ENCODE assay signal across 8 cellular contexts in the genomic region with DNA sequence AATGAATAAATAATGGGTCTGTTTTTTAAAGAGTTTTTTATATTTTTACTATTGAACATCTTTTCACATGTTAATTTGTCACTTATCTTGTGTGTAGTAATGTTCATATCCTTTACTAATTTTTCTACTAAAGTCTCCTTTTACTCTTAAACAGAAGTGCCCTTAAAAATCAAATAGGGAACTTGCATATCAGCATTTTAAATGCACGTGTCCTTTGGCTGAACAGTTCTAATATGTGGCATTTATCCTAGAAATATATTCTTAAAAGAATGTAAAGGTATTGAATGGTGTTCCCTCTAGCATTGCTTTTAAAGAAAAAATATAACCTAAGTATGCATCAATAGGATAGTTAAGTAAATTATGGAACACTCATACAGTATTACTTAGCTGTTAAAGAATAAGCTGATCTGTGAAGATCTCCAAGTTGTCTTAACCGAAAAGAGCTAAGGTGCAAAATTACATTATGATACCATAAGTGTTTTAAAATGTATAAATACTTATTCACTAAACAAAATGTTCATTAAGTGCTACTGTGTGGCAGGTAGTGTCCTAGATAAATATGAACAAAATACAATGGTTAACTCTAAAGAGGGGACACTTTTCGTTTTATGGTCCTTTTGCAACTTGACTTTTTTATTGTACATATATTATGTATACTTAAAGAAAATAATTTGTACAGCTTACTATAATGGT. TPM values are rescaled to one million over a fixed set of nuclear protein-coding genes. Genes with fewer than 3 reads are reported as not detected.
A peak's percentile ranks its signal among the peaks of the same experiment; 100 is the strongest.
DNase-seq lines count a peak whose midpoint lies in the region; ATAC-seq and TF ChIP-seq lines count a peak whose summit lies in the region.

No MANE protein-coding gene starts in this region.

- no peak for TF ChIP-seq POLR2A in esophagus squamous epithelium (IDR thresholded peaks at IDR 0.05)

- WGBS in esophagus squamous epithelium, 2 donors, result 48 to 51% methylated on average over 3 of the region's 3 CpGs
- 36 to 47% (median 41%) methylated on average over 3 of the region's 3 CpGs for WGBS in psoas muscle, 3 donors

- H3K36me3 ChIP-seq in SJCRH30 (peaks cover 21% of the 10 kb centered on the region), esophagus squamous epithelium (peaks cover 0 to 45% (median 5%) of the 10 kb centered on the region in 3 donors), psoas muscle (ENCODE audit: insufficient read depth in 1 of 2, low read depth in 1 of 2) (peaks cover 5 to 45% of the 10 kb centered on the region in 2 donors)

- DNase-seq in GM12864 (ENCODE audit: low read depth), result no peak
- no peak for DNase-seq in SJCRH30
- DNase-seq in esophagus squamous epithelium (lab: John Stamatoyannopoulos, UW), result no peak
- no peak for DNase-seq in psoas muscle
- no peak for DNase-seq in SK-N-DZ (ENCODE audit: low spot score)

- no peak for TF ChIP-seq CTCF in GM12864 (IDR thresholded peaks at IDR 0.05; ENCODE audit: low read depth, low read length, missing control alignments)
- no peak for TF ChIP-seq CTCF in esophagus squamous epithelium (IDR thresholded peaks at IDR 0.05)
- no peak for TF ChIP-seq CTCF in psoas muscle (IDR thresholded peaks at IDR 0.05)

- H3K4me1 ChIP-seq in SJCRH30 (no peaks in the 10 kb centered on the region), esophagus squamous epithelium (peaks cover 0 to 19% (median 0%) of the 10 kb centered on the region in 3 donors), psoas muscle (no peaks in the 10 kb centered on the region)

- 0 out of 2 replicates have a peak, but pooled peaks cover 3% of the 10 kb centered on the region for H3K9me3 ChIP-seq in SJCRH30 (replicated peaks)
- no peaks in the 10 kb centered on the region for H3K9me3 ChIP-seq in esophagus squamous epithelium
- H3K9me3 ChIP-seq in psoas muscle, result peaks cover 5% of the 10 kb centered on the region

- H3K27me3 ChIP-seq in SJCRH30, result no peaks in the 10 kb centered on the region
- no peaks in the 10 kb centered on the region for H3K27me3 ChIP-seq in esophagus squamous epithelium
- H3K27me3 ChIP-seq in psoas muscle (ENCODE audit: insufficient read depth in 3 of 3, low read length in 2 of 3), result no peaks in the 10 kb centered on the region

- intact Hi-C loops in esophagus squamous epithelium (cut with DNase I) (no loop called here), psoas muscle (cut with DNase I) (loop anchor here in 1 of 2 donors (5.0 kb wide), 1 partner anchor 57 kb away; the partner anchor contains the start of gene ZSCAN31)

- H3K27ac ChIP-seq in SJCRH30 (peak overlapping the region; percentile 81; the same call in 1 of the 2 replicates), esophagus squamous epithelium (peak overlapping the region in 1 of 4 donors; percentile 12), psoas muscle (no peak overlapping the region)

- H3K4me3 ChIP-seq in GM12864 (ENCODE audit: low read depth, low read length) (peak overlapping the region; percentile 76; the same call in 1 of the 2 replicates), SJCRH30 (peak overlapping the region; percentile 89), esophagus squamous epithelium (peak overlapping the region; percentile 45 to 81 (median 58)), psoas muscle (peak overlapping the region; percentile 76)

- no peak for ATAC-seq in psoas muscle
- no peak for ATAC-seq in HG03354 (IDR thresholded peaks at IDR 0.05; ENCODE audit: poor library complexity, severe bottlenecking, unreplicated experiment)
- ATAC-seq in HG02885 (IDR thresholded peaks at IDR 0.05; ENCODE audit: poor library complexity, unreplicated experiment), result no peak
- no peak for ATAC-seq in HG02840 (IDR thresholded peaks at IDR 0.05; ENCODE audit: low FRiP score, unreplicated experiment)

RNA-seq across cellular contexts. Expression of gene PGBD1, which starts 0.6 kb away (rescaled TPM):
- total RNA-seq in SJCRH30 (2014; rRNA removed; shearing (Covaris generic)), result 9.7 and 11.2 TPM in 2 replicates
- total RNA-seq in esophagus squamous epithelium (1 to 10 TPM in 2 of 4 donors, under 1 TPM in 2; 0.61 to 3.1 (median 1.3) TPM), psoas muscle (1 to 10 TPM in 3 of 4 donors, under 1 TPM in 1; 0.93 to 2.6 (median 1.3) TPM)
- polyA plus RNA-seq in psoas muscle, result 1 to 10 TPM in 1 of 3 donors, under 1 TPM in 2; 0.62 to 1.3 (median 0.79) TPM
- 9.2 and 11.0 TPM in 2 replicates for polyA plus RNA-seq in SK-N-DZ (2014; cell fraction: cytosol; rRNA removed)
- 14.2 and 15.5 TPM in 2 replicates for polyA plus RNA-seq in SK-N-DZ (2014; cell fraction: nucleus; rRNA removed)

RNA-seq across cellular contexts. Expression of gene ZSCAN26, which starts 13.8 kb away (rescaled TPM):
- total RNA-seq in SJCRH30 (2014; rRNA removed; shearing (Covaris generic)), result 12.1 and 12.7 TPM in 2 replicates
- total RNA-seq in esophagus squamous epithelium (10 to 100 TPM in 1 of 4 donors, 1 to 10 TPM in 3; 2.1 to 17.0 (median 3.4) TPM), psoas muscle (10 to 100 TPM in 2 of 4 donors, 1 to 10 TPM in 2; 6.9 to 12.9 (median 10.1) TPM)
- 1 to 10 TPM; 4.2 to 8.0 (median 6.4) TPM for polyA plus RNA-seq in psoas muscle
- polyA plus RNA-seq in SK-N-DZ (2014; cell fraction: cytosol; rRNA removed), result 20.4 and 22.8 TPM in 2 replicates
- 26.2 and 46.7 TPM in 2 replicates for polyA plus RNA-seq in SK-N-DZ (2014; cell fraction: nucleus; rRNA removed)

RNA-seq across cellular contexts. Expression of gene NKAPL, which starts 21.6 kb away (rescaled TPM):
- not detected in 2 replicates for total RNA-seq in SJCRH30 (2014; rRNA removed; shearing (Covaris generic))
- total RNA-seq in esophagus squamous epithelium (1 to 10 TPM in 1 of 4 donors, under 1 TPM in 2, not detected in 1; 0.22 to 1.5 (median 0.70) TPM), psoas muscle (1 to 10 TPM; 5.0 to 9.4 (median 6.0) TPM)
- polyA plus RNA-seq in psoas muscle, result 10 to 100 TPM in 2 of 3 donors, 1 to 10 TPM in 1; 8.1 to 27.3 (median 17.1) TPM
- not detected in 2 replicates for polyA plus RNA-seq in SK-N-DZ (2014; cell fraction: cytosol; rRNA removed)
- not detected in 2 replicates for polyA plus RNA-seq in SK-N-DZ (2014; cell fraction: nucleus; rRNA removed)

RNA-seq across cellular contexts. Expression of gene ZKSCAN4, which starts 28.7 kb away (rescaled TPM):
- 4.4 and 4.8 TPM in 2 replicates for total RNA-seq in SJCRH30 (2014; rRNA removed; shearing (Covaris generic))
- total RNA-seq in esophagus squamous epithelium (1 to 10 TPM; 2.4 to 5.3 (median 3.3) TPM), psoas muscle (1 to 10 TPM; 1.0 to 2.2 (median 1.8) TPM)
- 1 to 10 TPM in 2 of 3 donors, under 1 TPM in 1; 0.83 to 2.2 (median 1.2) TPM for polyA plus RNA-seq in psoas muscle
- 3.8 and 4.1 TPM in 2 replicates for polyA plus RNA-seq in SK-N-DZ (2014; cell fraction: cytosol; rRNA removed)
- 3.3 and 4.7 TPM in 2 replicates for polyA plus RNA-seq in SK-N-DZ (2014; cell fraction: nucleus; rRNA removed)

RNA-seq across cellular contexts. Expression of gene ZSCAN31, which starts 55.2 kb away (rescaled TPM):
- 1.9 and 2.6 TPM in 2 replicates for total RNA-seq in SJCRH30 (2014; rRNA removed; shearing (Covaris generic))
- total RNA-seq in esophagus squamous epithelium, result 10 to 100 TPM; 11.6 to 59.9 (median 19.4) TPM
- 10 to 100 TPM in 1 of 4 donors, 1 to 10 TPM in 3; 4.8 to 10.8 (median 7.7) TPM for total RNA-seq in psoas muscle
- 1 to 10 TPM; 1.8 to 3.7 (median 2.3) TPM for polyA plus RNA-seq in psoas muscle
- polyA plus RNA-seq in SK-N-DZ (2014; cell fraction: cytosol; rRNA removed), result 3.1 and 7.8 TPM in 2 replicates
- 1.7 and 2.3 TPM in 2 replicates for polyA plus RNA-seq in SK-N-DZ (2014; cell fraction: nucleus; rRNA removed)
